20 cellular contexts compared by ENCODE assay signal in genomic region chr5:178477224-178478201, GRCh38.
A peak's percentile ranks its signal among the peaks of the same experiment; 100 is the strongest.
DNase-seq lines count a peak whose midpoint lies in the region; ATAC-seq, FAIRE-seq and TF ChIP-seq lines count a peak whose summit lies in the region.
"Had no signal": no experiment of that assay in that cellular context is flagged by ENCODE, and none has a peak within 500 bp of the region (broad histone marks: within the 10 kb centered on the region; RNA-seq: fewer than 3 reads in every experiment).

No MANE protein-coding gene starts in this region.

- no peak for FAIRE-seq in bronchial epithelial cell (lab: Jason Lieb, UNC)
- FAIRE-seq: keratinocyte, pancreas had no signal

- TF ChIP-seq CTCF in bronchial epithelial cell (IDR thresholded peaks at IDR 0.05; ENCODE audit: insufficient read depth, low read length, severe bottlenecking) (no peak), nephron progenitor cell (IDR thresholded peaks at IDR 0.05) (no peak), endothelial cell (IDR thresholded peaks at IDR 0.05; ENCODE audit: unreplicated experiment) (no peak)

- H3K4me3 ChIP-seq in bronchial epithelial cell (ENCODE audit: low read depth, low read length): no peak overlapping the region
- H3K4me3 ChIP-seq: pancreas had no signal

- H3K36me3 Mint-ChIP-seq in nephron progenitor cell (ENCODE audit: low read depth): peaks cover 14% of the 10 kb centered on the region
- no peaks in the 10 kb centered on the region for H3K36me3 Mint-ChIP-seq in stimulated activated memory B cell treated with anti-CD40 and anti-IgM and Interleukin-4, amounts not matched to agents 10 μg/mL and 1 μg/mL and 100 μg/mL, for 72 hours
- no peaks in the 10 kb centered on the region for H3K36me3 Mint-ChIP-seq in immature natural killer cell
- H3K36me3 Mint-ChIP-seq in endothelial cell (ENCODE audit: low read depth, unreplicated experiment): peaks cover 4% of the 10 kb centered on the region
- H3K36me3 Mint-ChIP-seq in T-helper 2 cell treated with Interferon-gamma antibody and Interleukin-4, amounts not matched to agents 5 μg/mL and 100 μg/mL, for 36 hours (ENCODE audit: low read depth): no peaks in the 10 kb centered on the region

- peak; percentile 83 for DNase-seq in CD1c-positive myeloid dendritic cell (ENCODE audit: extremely low spot score)
- DNase-seq in NOMO-1 treated with dmso at 0.1 percent for 144 hours (lab: John Stamatoyannopoulos, UW; ENCODE audit: unreplicated experiment): peak; percentile 69
- DNase-seq in bronchial epithelial cell (ENCODE audit: low read depth): peak; percentile 37
- DNase-seq in nephron progenitor cell: no peak
- DNase-seq in immature natural killer cell: no peak
- DNase-seq in endothelial cell (ENCODE audit: low spot score): no peak
- no peak for DNase-seq in T-helper 2 cell treated with Interferon-gamma antibody and Interleukin-4, amounts not matched to agents 5 μg/mL and 100 μg/mL, for 36 hours (ENCODE audit: low spot score)
- DNase-seq: activated CD8-positive, alpha-beta memory T cell treated with anti-CD3 and anti-CD28 coated beads, Interleukin-2, amount 50 U/mL, for 4 hours; activated gamma-delta T cell; amniotic stem cell; cerebellar nuclear complex; effector memory CD4-positive, alpha-beta T cell; HFFc6; MM.1S; NCI-H2081 treated with DMSO at 0.1 percent for 48 hours; NCI-H526 treated with DMSO at 0.1 percent for 48 hours; pancreas; stimulated activated CD4-positive, alpha-beta T cell treated with anti-CD3 and anti-CD28 coated beads, Interleukin-2, amount 100 ng/mL, for 48 hours had no signal

- peaks cover 22% of the 10 kb centered on the region for H3K4me1 Mint-ChIP-seq in nephron progenitor cell
- no peaks in the 10 kb centered on the region for H3K4me1 Mint-ChIP-seq in stimulated activated memory B cell treated with anti-CD40 and anti-IgM and Interleukin-4, amounts not matched to agents 10 μg/mL and 1 μg/mL and 100 μg/mL, for 72 hours
- peaks cover 0 to 5% of the 10 kb centered on the region in 2 donors for H3K4me1 Mint-ChIP-seq in immature natural killer cell
- H3K4me1 Mint-ChIP-seq in endothelial cell (ENCODE audit: unreplicated experiment): peaks cover 14% of the 10 kb centered on the region
- no peaks in the 10 kb centered on the region for H3K4me1 Mint-ChIP-seq in T-helper 2 cell treated with Interferon-gamma antibody and Interleukin-4, amounts not matched to agents 5 μg/mL and 100 μg/mL, for 36 hours (ENCODE audit: low read depth)

- peaks cover 19% of the 10 kb centered on the region for H3K9me3 Mint-ChIP-seq in nephron progenitor cell
- no peaks in the 10 kb centered on the region for H3K9me3 Mint-ChIP-seq in stimulated activated memory B cell treated with anti-CD40 and anti-IgM and Interleukin-4, amounts not matched to agents 10 μg/mL and 1 μg/mL and 100 μg/mL, for 72 hours
- no peaks in the 10 kb centered on the region for H3K9me3 Mint-ChIP-seq in immature natural killer cell
- no peaks in the 10 kb centered on the region for H3K9me3 Mint-ChIP-seq in endothelial cell (ENCODE audit: unreplicated experiment)
- H3K9me3 Mint-ChIP-seq in T-helper 2 cell treated with Interferon-gamma antibody and Interleukin-4, amounts not matched to agents 5 μg/mL and 100 μg/mL, for 36 hours: no peaks in the 10 kb centered on the region

- peak overlapping the region; percentile 30 for H3K27ac Mint-ChIP-seq in nephron progenitor cell
- no peak overlapping the region for H3K27ac Mint-ChIP-seq in stimulated activated memory B cell treated with anti-CD40 and anti-IgM and Interleukin-4, amounts not matched to agents 10 μg/mL and 1 μg/mL and 100 μg/mL, for 72 hours
- no peak overlapping the region for H3K27ac Mint-ChIP-seq in immature natural killer cell
- no peak overlapping the region for H3K27ac Mint-ChIP-seq in endothelial cell (ENCODE audit: unreplicated experiment)
- H3K27ac Mint-ChIP-seq in T-helper 2 cell treated with Interferon-gamma antibody and Interleukin-4, amounts not matched to agents 5 μg/mL and 100 μg/mL, for 36 hours: no peak overlapping the region
- H3K27ac Mint-ChIP-seq: HFFc6 had no signal

- H3K4me3 Mint-ChIP-seq in nephron progenitor cell: no peak overlapping the region
- H3K4me3 Mint-ChIP-seq in stimulated activated memory B cell treated with anti-CD40 and anti-IgM and Interleukin-4, amounts not matched to agents 10 μg/mL and 1 μg/mL and 100 μg/mL, for 72 hours: no peak overlapping the region
- H3K4me3 Mint-ChIP-seq in immature natural killer cell: no peak overlapping the region
- no peak overlapping the region for H3K4me3 Mint-ChIP-seq in endothelial cell (ENCODE audit: unreplicated experiment)
- H3K4me3 Mint-ChIP-seq in T-helper 2 cell treated with Interferon-gamma antibody and Interleukin-4, amounts not matched to agents 5 μg/mL and 100 μg/mL, for 36 hours: no peak overlapping the region
- H3K4me3 Mint-ChIP-seq: HFFc6 had no signal

- H3K27me3 ChIP-seq in bronchial epithelial cell (ENCODE audit: control insufficient read depth, insufficient read depth, low read length): no peaks in the 10 kb centered on the region
- H3K27me3 ChIP-seq: pancreas had no signal

- H3K36me3 ChIP-seq in bronchial epithelial cell (ENCODE audit: control insufficient read depth, insufficient read depth, low read length): no peaks in the 10 kb centered on the region
- H3K36me3 ChIP-seq: pancreas had no signal

- H3K27me3 Mint-ChIP-seq in nephron progenitor cell (ENCODE audit: low read depth, poor library complexity): peaks cover 1% of the 10 kb centered on the region
- H3K27me3 Mint-ChIP-seq in stimulated activated memory B cell treated with anti-CD40 and anti-IgM and Interleukin-4, amounts not matched to agents 10 μg/mL and 1 μg/mL and 100 μg/mL, for 72 hours: peaks cover 57% of the 10 kb centered on the region
- H3K27me3 Mint-ChIP-seq in immature natural killer cell (ENCODE audit: low read depth in 3 of 3): peaks cover 0 to 9% (median 1%) of the 10 kb centered on the region in 3 donors
- no peaks in the 10 kb centered on the region for H3K27me3 Mint-ChIP-seq in endothelial cell (ENCODE audit: unreplicated experiment)
- H3K27me3 Mint-ChIP-seq in T-helper 2 cell treated with Interferon-gamma antibody and Interleukin-4, amounts not matched to agents 5 μg/mL and 100 μg/mL, for 36 hours (ENCODE audit: low read depth): no peaks in the 10 kb centered on the region

- no peak for ATAC-seq in stimulated activated memory B cell treated with anti-CD40 and anti-IgM and Interleukin-4, amounts not matched to agents 10 μg/mL and 1 μg/mL and 100 μg/mL, for 72 hours

Comparison
In these comparisons a context has a peak if more than half of its experiments do, and no peak if none do; other contexts are left out.
1. DNase-seq: peak in CD1c-positive myeloid dendritic cell (single experiment), NOMO-1 treated with dmso at 0.1 percent for 144 hours (single experiment) and bronchial epithelial cell (single experiment); none in nephron progenitor cell (single experiment), immature natural killer cell (0 of 3), endothelial cell (single experiment) and T-helper 2 cell treated with Interferon-gamma antibody and Interleukin-4, amounts not matched to agents 5 μg/mL and 100 μg/mL, for 36 hours (single experiment).